ENCODE assay signal across 33 cellular contexts in genomic region chr2:156079845-156080244, GRCh38.
"Had no signal": no experiment of that assay in that cellular context is flagged by ENCODE, and none has a peak within 500 bp of the region (broad histone marks: within the 10 kb centered on the region; RNA-seq: fewer than 3 reads in every experiment).

No MANE protein-coding gene starts in this region.

- H3K27me3 ChIP-seq: adrenal gland, ascending aorta, body of pancreas, brain microvascular endothelial cell, breast epithelium, cardiac muscle cell had no signal

- DNase-seq: activated effector memory CD4-positive, alpha-beta T cell treated with anti-CD3 and anti-CD28 coated beads, Interleukin-2, amount 50 U/mL, for 16 hours; activated effector memory CD4-positive, alpha-beta T cell treated with Interleukin-2 at 50 U/mL for 16 hours; activated gamma-delta T cell; activated gamma-delta T cell treated with Interleukin-2 at 50 U/mL for 16 hours; activated naive CD4-positive, alpha-beta T cell; activated naive CD4-positive, alpha-beta T cell treated with anti-CD3 and anti-CD28 coated beads for 36 hours; activated naive CD4-positive, alpha-beta T cell treated with anti-CD3 and anti-CD28 coated beads, Interleukin-2, amount 10 ng/mL, durations not matched to agents 7 days and 5 days; activated naive CD4-positive, alpha-beta T cell treated with anti-CD3 and anti-CD28 coated beads, Interleukin-2, amount 50 U/mL, for 16 hours; activated naive CD4-positive, alpha-beta T cell treated with Interleukin-2 at 50 U/mL for 16 hours; activated naive CD8-positive, alpha-beta T cell treated with anti-CD3 and anti-CD28 coated beads for 36 hours; activated naive CD8-positive, alpha-beta T cell treated with anti-CD3 and anti-CD28 coated beads, Interleukin-2, amount 10 ng/mL, durations not matched to agents 7 days and 5 days; activated naive CD8-positive, alpha-beta T cell treated with anti-CD3 and anti-CD28 coated beads, Interleukin-2, amount 50 U/mL, for 24 hours; activated T-cell treated with anti-CD3 and anti-CD28 coated beads, Interleukin-2, amount 50 U/mL, for 1 hour; activated T-cell treated with anti-CD3 and anti-CD28 coated beads, Interleukin-2, amount 50 U/mL, for 24 hours; activated T-cell treated with anti-CD3 and anti-CD28 coated beads, Interleukin-2, amount 50 U/mL, for 4 hours; activated T-cell treated with anti-CD3 and anti-CD28 coated beads, Interleukin-2, amount 50 U/mL, for 48 hours; activated T-cell treated with anti-CD3 and anti-CD28 coated beads, Interleukin-2, amount 50 U/mL, for 72 hours; adrenal gland; amniotic stem cell; amygdala; anterior cingulate cortex; aorta; body of pancreas; brain microvascular endothelial cell; caudate nucleus; central memory CD4-positive, alpha-beta T cell; cerebellar nuclear complex had no signal

- H3K27ac ChIP-seq: adrenal gland, ascending aorta, body of pancreas, brain microvascular endothelial cell, breast epithelium, cardiac muscle cell had no signal

- H3K4me3 ChIP-seq: adrenal gland, ascending aorta, body of pancreas, breast epithelium, cardiac muscle cell had no signal

- FAIRE-seq: bronchial epithelial cell had no signal

- ATAC-seq: activated naive CD4-positive, alpha-beta T cell treated with anti-CD3 and anti-CD28 coated beads, Interleukin-2, amount 50 U/mL, for 72 hours; activated naive CD8-positive, alpha-beta T cell treated with anti-CD3 and anti-CD28 coated beads, Interleukin-2, amount 50 U/mL, for 24 hours; activated T-cell treated with anti-CD3 and anti-CD28 coated beads, Interleukin-2, amount 50 U/mL, for 4 hours; activated T-cell treated with anti-CD3 and anti-CD28 coated beads, Interleukin-2, amount 50 U/mL, for 72 hours; activated T-helper 17 cell treated with anti-CD3 and anti-CD28 coated beads, Interleukin-2, amount 50 U/mL, for 72 hours; body of pancreas had no signal

- H3K4me1 ChIP-seq: adrenal gland, ascending aorta, body of pancreas, breast epithelium had no signal

- H3K9me3 ChIP-seq: adrenal gland, body of pancreas, breast epithelium had no signal

- H3K36me3 ChIP-seq: adrenal gland, ascending aorta, brain microvascular endothelial cell, breast epithelium, cardiac muscle cell had no signal
